In genomic region chr2:236051803-236052202, GRCh38 we compare ENCODE assay signal across 25 cellular contexts.
DNase-seq lines count a peak whose midpoint lies in the region; ATAC-seq, FAIRE-seq and TF ChIP-seq lines count a peak whose summit lies in the region.
"Had no signal": no experiment of that assay in that cellular context is flagged by ENCODE, and none has a peak within 500 bp of the region (broad histone marks: within the 10 kb centered on the region; RNA-seq: fewer than 3 reads in every experiment).

No MANE protein-coding gene starts in this region.

- no peak overlapping the region for H4K5ac ChIP-seq in H1 (ENCODE audit: insufficient read length, low read depth, low read length)

- no peak overlapping the region for H2BK15ac ChIP-seq in H1 (ENCODE audit: low read length)

- H4K91ac ChIP-seq in H1 (replicated peaks; ENCODE audit: insufficient read length, low read length), result no peak overlapping the region

- H4K20me1 ChIP-seq in GM23338 (replicated peaks; ENCODE audit: insufficient read depth) (no peaks in the 10 kb centered on the region; the same call in 1 of the 2 replicates), H1 (replicated peaks in 1 of 2; ENCODE audit: control insufficient read depth in 1 of 2, insufficient read depth in 2 of 2, low read length in 2 of 2) (no peaks in the 10 kb centered on the region)
- H4K20me1 ChIP-seq: BLaER1 treated with 17β-estradiol and CSF1 and Interleukin-3, amounts not matched to agents 10 nM and 100 nM had no signal

- H2BK12ac ChIP-seq in H1 (ENCODE audit: low read depth, low read length), result 0 out of 2 replicates have a peak overlapping the region, but pooled peaks have one; percentile 30

- H3K4me3 ChIP-seq in GM23338 (no peak overlapping the region), H1 (ENCODE audit: extremely low read depth in 1 of 4, insufficient read depth in 2 of 4, low read depth in 3 of 4, low read length in 4 of 4) (no peak overlapping the region)
- H3K4me3 ChIP-seq: A549; BLaER1 treated with 17β-estradiol and CSF1 and Interleukin-3, amounts not matched to agents 10 nM and 100 nM; GM12878 had no signal

- H2AFZ ChIP-seq in GM23338 (no peak overlapping the region), H1 (ENCODE audit: low read length) (no peak overlapping the region)

- no peak for TF ChIP-seq EP300 in H1 (IDR thresholded peaks at IDR 0.05; ENCODE audit: borderline replicate concordance in 1 of 2, low read depth in 2 of 2, low read length in 2 of 2)

- no peaks in the 10 kb centered on the region for H3K36me3 ChIP-seq in GM23338 (ENCODE audit: insufficient read depth)
- no peaks in the 10 kb centered on the region; a peak in 1 of 8 replicates for H3K36me3 ChIP-seq in H1 (ENCODE audit: control insufficient read depth in 2 of 4, insufficient read depth in 4 of 4, low read length in 3 of 4)
- H3K36me3 ChIP-seq: BE2C had no signal

- H3K9me3 ChIP-seq in H1 (ENCODE audit: insufficient read depth in 2 of 2, low read depth in 1 of 2, low read length in 1 of 2), result no peaks in the 10 kb centered on the region
- H3K9me3 ChIP-seq: A549, BE2C had no signal

- WGBS in H1 (ENCODE audit: extremely low coverage in 1 of 2, insufficient coverage in 1 of 2, insufficient read length in 1 of 2, insufficient replicate concordance in 2 of 2, low coverage in 1 of 2, low lambda C conversion rate in 2 of 2, missing lambda C conversion rate in 1 of 2), 2 experiments, result 71% methylated on average over 11 of the region's 11 CpGs; no CpG with 5 or more reads in 1 of the 2 experiments

- no peak overlapping the region for H3K4ac ChIP-seq in H1 (replicated peaks; ENCODE audit: insufficient read length, low read depth, low read length)

- no peak overlapping the region for H3K23ac ChIP-seq in H1 (ENCODE audit: insufficient read length)

- CTCF ChIA-PET in H1 (lab: Charles Lee; ENCODE audit: partially characterized antibody), result interaction anchor here (2.0 kb wide), 2 partner anchors 74 to 126 kb away, joined by 4 read pairs; no protein-coding TSS in a partner anchor

- H3K27me3 ChIP-seq in GM23338 (ENCODE audit: insufficient read depth) (no peaks in the 10 kb centered on the region), H1 (replicated peaks in 1 of 4; ENCODE audit: control insufficient read depth in 3 of 4, extremely low read depth in 1 of 4, insufficient read depth in 3 of 4, low read length in 3 of 4) (peaks cover 0 to 8% (median 2%) of the 10 kb centered on the region in 4 experiments; a peak in 4 of 7 replicates)
- H3K27me3 ChIP-seq: BE2C; BLaER1 treated with 17β-estradiol and CSF1 and Interleukin-3, amounts not matched to agents 10 nM and 100 nM had no signal

- H3K27ac Mint-ChIP-seq in GM23338, result no peak overlapping the region
- H3K27ac Mint-ChIP-seq: CD14-positive monocyte; CD4-positive, alpha-beta T cell; H9 had no signal

- FAIRE-seq in H1 (lab: Jason Lieb, UNC), result no peak
- FAIRE-seq: A549, D721Med, GM12878, GM18507 had no signal

- H3K27ac ChIP-seq in GM23338 (ENCODE audit: low read depth) (no peak overlapping the region), H1 (ENCODE audit: low read depth, low read length) (no peak overlapping the region)
- H3K27ac ChIP-seq: A549; BLaER1 treated with 17β-estradiol and CSF1 and Interleukin-3, amounts not matched to agents 10 nM and 100 nM had no signal

- POLR2A ChIA-PET in H1 (lab: Charles Lee; ENCODE audit: partially characterized antibody), result no interaction called here

- H3K4me1 ChIP-seq in GM23338 (ENCODE audit: insufficient read depth) (peaks cover 38% of the 10 kb centered on the region), H1 (replicated peaks in 1 of 4; ENCODE audit: control insufficient read depth in 3 of 4, insufficient read depth in 4 of 4, low read length in 3 of 4) (peaks cover 10 to 26% (median 15%) of the 10 kb centered on the region in 4 experiments)

- peak overlapping the region; percentile 29; the same call in 1 of the 2 replicates for H3K4me2 ChIP-seq in GM23338
- H3K4me2 ChIP-seq in H1 (ENCODE audit: insufficient read depth in 1 of 2, low read depth in 2 of 2, low read length in 2 of 2), result no peak overlapping the region
- H3K4me2 ChIP-seq: A549; BLaER1 treated with 17β-estradiol and CSF1 and Interleukin-3, amounts not matched to agents 10 nM and 100 nM had no signal

- no peaks in the 10 kb centered on the region for H3K23me2 ChIP-seq in H1 (ENCODE audit: low read depth, low read length)

- no peak overlapping the region for H2BK20ac ChIP-seq in H1 (ENCODE audit: low read length)

- DNase-seq in GM23338 (ENCODE audit: low spot score) (no peak), H1 (ENCODE audit: low read depth in 1 of 2, low spot score in 2 of 2) (no peak), mesenteric fat pad (ENCODE audit: low spot score) (peak; percentile 72), sciatic nerve (ENCODE audit: low spot score) (no peak)
- no peak for DNase-seq in activated CD4-positive, alpha-beta T cell treated with anti-CD3 and anti-CD28 coated beads, Interleukin-2, amount 50 U/mL, for 1 hour
- DNase-seq in activated CD4-positive, alpha-beta T cell treated with anti-CD3 and anti-CD28 coated beads, Interleukin-2, amount 50 U/mL, for 48 hours, result no peak
- DNase-seq: 8988T; ACHN; AML-193; BE2C; CD4-positive, alpha-beta T cell; CD8-positive, alpha-beta memory T cell; DMS 273 treated with DMSO at 0.1 percent for 48 hours; DMS79; EL; GDM1; H9 had no signal

- no peak overlapping the region for H4K8ac ChIP-seq in H1 (ENCODE audit: extremely low read depth, insufficient read depth, low read length)

- no peak overlapping the region for H3K14ac ChIP-seq in H1 (ENCODE audit: insufficient read length)

- no peak for TF ChIP-seq RAD21 in H1 (IDR thresholded peaks at IDR 0.05 in 1 of 2, conservative IDR thresholded peaks at IDR 0.05 in 1 of 2; ENCODE audit: low read depth in 2 of 2, low read length in 2 of 2)

- no peak overlapping the region for H3K4me3 Mint-ChIP-seq in GM23338
- H3K4me3 Mint-ChIP-seq: CD14-positive monocyte; CD4-positive, alpha-beta T cell; CD8-positive, alpha-beta memory T cell; H9 had no signal

- TF ChIP-seq CTCF in GM23338 (conservative IDR thresholded peaks at IDR 0.05; ENCODE audit: low read depth in 2 of 2) (no peak), H1 (IDR thresholded peaks at IDR 0.05; ENCODE audit: control extremely low read depth in 1 of 3, insufficient read depth in 1 of 3, low read depth in 1 of 3, low read length in 3 of 3) (no peak)

- H3K79me2 ChIP-seq in GM23338 (replicated peaks; ENCODE audit: insufficient read depth) (no peaks in the 10 kb centered on the region), H1 (ENCODE audit: control insufficient read depth in 1 of 2, insufficient read depth in 2 of 2, low read length in 2 of 2) (no peaks in the 10 kb centered on the region)

- no peaks in the 10 kb centered on the region; the same call in 1 of the 2 replicates for H3F3A ChIP-seq in GM23338 (replicated peaks; ENCODE audit: low read depth)

- H3K27me3 Mint-ChIP-seq in GM23338 (ENCODE audit: insufficient read depth, low read depth, poor library complexity), result peaks cover 27% of the 10 kb centered on the region

- no peak overlapping the region for H3K56ac ChIP-seq in H1 (replicated peaks; ENCODE audit: insufficient read length, low read depth, low read length)

- H3K79me1 ChIP-seq in H1 (ENCODE audit: low read depth, low read length), result no peaks in the 10 kb centered on the region

- H3K36me3 Mint-ChIP-seq in GM23338 (ENCODE audit: low read depth), result peaks cover 5% of the 10 kb centered on the region; the same call in 1 of the 3 replicates
- H3K36me3 Mint-ChIP-seq: CD14-positive monocyte had no signal

- TF ChIP-seq POLR2A in H1 (IDR thresholded peaks at IDR 0.05; ENCODE audit: control extremely low read depth in 1 of 2, low read depth in 2 of 2, low read length in 2 of 2), result no peak

- H3K18ac ChIP-seq in H1 (ENCODE audit: extremely low read depth, low read length), result peak overlapping the region; percentile 3; the same call in 1 of the 2 replicates

- H3K4me1 Mint-ChIP-seq in GM23338, result peaks cover 62% of the 10 kb centered on the region
- H3K4me1 Mint-ChIP-seq: CD14-positive monocyte had no signal

- ATAC-seq in GM23338, result peak; percentile 6; the same call in 2 of the 3 replicates
- ATAC-seq in sciatic nerve, result peak; percentile 81
- ATAC-seq in GM18870 (IDR thresholded peaks at IDR 0.05; ENCODE audit: unreplicated experiment), result no peak
- ATAC-seq: A549, GM12878, HCT116 had no signal

- H3K9me2 ChIP-seq in GM23338 (ENCODE audit: insufficient read depth), result no peaks in the 10 kb centered on the region

- H2BK5ac ChIP-seq in H1 (ENCODE audit: low read depth, low read length), result no peak overlapping the region

- no peak overlapping the region for H2BK120ac ChIP-seq in H1 (replicated peaks; ENCODE audit: low read depth, low read length)

- no peak overlapping the region for H3K9ac ChIP-seq in H1 (replicated peaks in 1 of 4; ENCODE audit: extremely low read depth in 1 of 4, low read depth in 3 of 4, low read length in 3 of 4)
- H3K9ac ChIP-seq: BLaER1 treated with 17β-estradiol and CSF1 and Interleukin-3, amounts not matched to agents 10 nM and 100 nM had no signal

- H2AK5ac ChIP-seq in H1 (ENCODE audit: low read depth, low read length), result no peak overlapping the region

- H3K9me3 Mint-ChIP-seq in GM23338, result no peaks in the 10 kb centered on the region
- H3K9me3 Mint-ChIP-seq: CD4-positive, alpha-beta T cell; CD8-positive, alpha-beta memory T cell; H9 had no signal

- intact Hi-C loops in sciatic nerve (cut with DNase I), result no loop called here

TF ChIP-seq in GM23338, 12 proteins besides CTCF, POLR2A, EP300 and RAD21 (continues in another document):
- TF ChIP-seq ETS1 (IDR thresholded peaks at IDR 0.05), result no peak

TF ChIP-seq in H1, 55 proteins besides CTCF, POLR2A, EP300 and RAD21:
- TF ChIP-seq RNF2 (IDR thresholded peaks at IDR 0.05; ENCODE audit: borderline replicate concordance, low read depth, low read length, missing control alignments, poor library complexity, severe bottlenecking), result no peak
- no peak for TF ChIP-seq SIRT6 (IDR thresholded peaks at IDR 0.05; ENCODE audit: low read length)
- TF ChIP-seq TCF12 (IDR thresholded peaks at IDR 0.05; ENCODE audit: low read depth, low read length), result no peak
- TF ChIP-seq CTBP2 (IDR thresholded peaks at IDR 0.05; ENCODE audit: borderline replicate concordance, insufficient read depth, insufficient read length, low read length), result no peak
- no peak for TF ChIP-seq SP4 (IDR thresholded peaks at IDR 0.05; ENCODE audit: low read length)
- no peak for TF ChIP-seq SRF (IDR thresholded peaks at IDR 0.05; ENCODE audit: low read depth, low read length)
- TF ChIP-seq TAF1 (IDR thresholded peaks at IDR 0.05; ENCODE audit: low read depth, low read length), result no peak
- no peak for TF ChIP-seq POU5F1 (IDR thresholded peaks at IDR 0.05; ENCODE audit: low read depth, low read length)
- no peak for TF ChIP-seq PHF8 (conservative IDR thresholded peaks at IDR 0.05; ENCODE audit: low read depth, low read length)
- TF ChIP-seq SP2 (IDR thresholded peaks at IDR 0.05; ENCODE audit: low read length), result no peak
